ENCODE assay signal across 15 cellular contexts in the genomic region with DNA sequence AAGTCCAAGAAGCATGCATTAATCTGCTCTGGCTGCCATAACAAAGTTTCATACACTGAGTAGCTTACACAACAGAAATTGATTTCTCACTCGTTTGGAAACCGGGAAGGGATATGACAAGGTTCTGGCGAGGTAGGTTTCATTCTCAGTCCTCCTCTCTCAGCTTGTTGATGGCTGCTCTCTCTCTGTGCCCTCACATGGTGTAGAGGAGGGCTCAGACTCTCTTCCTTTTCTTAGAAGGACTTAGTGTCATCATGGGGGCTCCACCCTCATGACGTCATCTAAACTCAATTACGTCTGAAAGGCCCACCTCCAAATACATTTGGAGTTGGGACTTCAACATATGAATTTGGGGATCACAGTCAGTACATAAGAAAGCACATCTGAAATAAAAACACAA. TPM values are rescaled to one million over a fixed set of nuclear protein-coding genes. Genes with fewer than 3 reads are reported as not detected.
A peak's percentile ranks its signal among the peaks of the same experiment; 100 is the strongest.
DNase-seq lines count a peak whose midpoint lies in the region; ATAC-seq and TF ChIP-seq lines count a peak whose summit lies in the region.
"Had no signal": no experiment of that assay in that cellular context is flagged by ENCODE, and none has a peak within 500 bp of the region (broad histone marks: within the 10 kb centered on the region; RNA-seq: fewer than 3 reads in every experiment).

No MANE protein-coding gene starts in this region.

- no peak overlapping the region for H3K4me3 Mint-ChIP-seq in activated T-helper 17 cell treated with anti-CD3 and anti-CD28 coated beads, Interleukin-2, amount 50 U/mL, for 72 hours
- H3K4me3 Mint-ChIP-seq in activated CD8-positive, alpha-beta memory T cell treated with anti-CD3 and anti-CD28 coated beads, Interleukin-2, amount 10 ng/mL, durations not matched to agents 7 days and 5 days, result no peak overlapping the region
- H3K4me3 Mint-ChIP-seq in naive thymus-derived CD8-positive, alpha-beta T cell, result no peak overlapping the region
- H3K4me3 Mint-ChIP-seq: naive B cell had no signal

- DNase-seq in GM13976 (ENCODE audit: low spot score), result peak; percentile 37
- DNase-seq in activated CD8-positive, alpha-beta memory T cell treated with anti-CD3 and anti-CD28 coated beads, Interleukin-2, amount 10 ng/mL, durations not matched to agents 7 days and 5 days, result no peak
- DNase-seq in naive thymus-derived CD8-positive, alpha-beta T cell, result no peak
- DNase-seq in NCI-H2227 treated with DMSO at 0.1 percent for 48 hours (lab: John Stamatoyannopoulos, UW), result no peak
- DNase-seq: effector memory CD4-positive, alpha-beta T cell; left ventricle myocardium superior; NCI-H1694 treated with DMSO at 0.1 percent for 48 hours; PC-9 had no signal

- peaks cover 29% of the 10 kb centered on the region for H3K27me3 Mint-ChIP-seq in activated T-helper 17 cell treated with anti-CD3 and anti-CD28 coated beads, Interleukin-2, amount 50 U/mL, for 72 hours
- peaks cover 14% of the 10 kb centered on the region for H3K27me3 Mint-ChIP-seq in activated CD8-positive, alpha-beta memory T cell treated with anti-CD3 and anti-CD28 coated beads, Interleukin-2, amount 10 ng/mL, durations not matched to agents 7 days and 5 days
- H3K27me3 Mint-ChIP-seq in naive thymus-derived CD8-positive, alpha-beta T cell, result peaks cover 0 to 22% (median 4%) of the 10 kb centered on the region in 5 donors
- H3K27me3 Mint-ChIP-seq: progenitor cell of endocrine pancreas had no signal

- no peak for TF ChIP-seq CTCF in GM13976 (IDR thresholded peaks at IDR 0.05; ENCODE audit: borderline replicate concordance, control extremely low read depth, extremely low read depth, insufficient read depth, missing control alignments)

- H3K4me1 Mint-ChIP-seq in activated T-helper 17 cell treated with anti-CD3 and anti-CD28 coated beads, Interleukin-2, amount 50 U/mL, for 72 hours, result peaks cover 5% of the 10 kb centered on the region
- peaks cover 2% of the 10 kb centered on the region for H3K4me1 Mint-ChIP-seq in activated CD8-positive, alpha-beta memory T cell treated with anti-CD3 and anti-CD28 coated beads, Interleukin-2, amount 10 ng/mL, durations not matched to agents 7 days and 5 days
- no peaks in the 10 kb centered on the region for H3K4me1 Mint-ChIP-seq in naive thymus-derived CD8-positive, alpha-beta T cell

- in situ Hi-C loops in GM13976 (cut with MboI; ENCODE audit: low sequenced_read_pairs, unreplicated experiment), result no loop called here

- POLR2A ChIA-PET in naive thymus-derived CD8-positive, alpha-beta T cell (lab: Charles Lee), result no interaction called here

- ATAC-seq in GM18868 (IDR thresholded peaks at IDR 0.05; ENCODE audit: unreplicated experiment) (peak; percentile 76), HG02884 (IDR thresholded peaks at IDR 0.05; ENCODE audit: unreplicated experiment) (peak; percentile 56), HG03196 (IDR thresholded peaks at IDR 0.05; ENCODE audit: unreplicated experiment) (no peak)
- peak; percentile 74 for ATAC-seq in activated T-helper 17 cell treated with anti-CD3 and anti-CD28 coated beads, Interleukin-2, amount 50 U/mL, for 72 hours (replicated peaks)
- no peak for ATAC-seq in activated CD8-positive, alpha-beta memory T cell treated with anti-CD3 and anti-CD28 coated beads, Interleukin-2, amount 10 ng/mL, durations not matched to agents 7 days and 5 days
- ATAC-seq in naive thymus-derived CD8-positive, alpha-beta T cell, result no peak
- ATAC-seq: left ventricle myocardium superior had no signal

- no peaks in the 10 kb centered on the region for H3K36me3 Mint-ChIP-seq in activated T-helper 17 cell treated with anti-CD3 and anti-CD28 coated beads, Interleukin-2, amount 50 U/mL, for 72 hours (ENCODE audit: low read depth)
- H3K36me3 Mint-ChIP-seq in activated CD8-positive, alpha-beta memory T cell treated with anti-CD3 and anti-CD28 coated beads, Interleukin-2, amount 10 ng/mL, durations not matched to agents 7 days and 5 days, result no peaks in the 10 kb centered on the region
- no peaks in the 10 kb centered on the region for H3K36me3 Mint-ChIP-seq in naive thymus-derived CD8-positive, alpha-beta T cell

- H3K9me3 Mint-ChIP-seq in activated T-helper 17 cell treated with anti-CD3 and anti-CD28 coated beads, Interleukin-2, amount 50 U/mL, for 72 hours, result no peaks in the 10 kb centered on the region
- no peaks in the 10 kb centered on the region for H3K9me3 Mint-ChIP-seq in activated CD8-positive, alpha-beta memory T cell treated with anti-CD3 and anti-CD28 coated beads, Interleukin-2, amount 10 ng/mL, durations not matched to agents 7 days and 5 days (ENCODE audit: low read depth)
- H3K9me3 Mint-ChIP-seq in naive thymus-derived CD8-positive, alpha-beta T cell, result no peaks in the 10 kb centered on the region
- H3K9me3 Mint-ChIP-seq: naive B cell had no signal

- H3K27ac Mint-ChIP-seq in activated T-helper 17 cell treated with anti-CD3 and anti-CD28 coated beads, Interleukin-2, amount 50 U/mL, for 72 hours, result no peak overlapping the region
- H3K27ac Mint-ChIP-seq in activated CD8-positive, alpha-beta memory T cell treated with anti-CD3 and anti-CD28 coated beads, Interleukin-2, amount 10 ng/mL, durations not matched to agents 7 days and 5 days, result no peak overlapping the region
- H3K27ac Mint-ChIP-seq in naive thymus-derived CD8-positive, alpha-beta T cell, result no peak overlapping the region
- H3K27ac Mint-ChIP-seq: progenitor cell of endocrine pancreas had no signal

- CTCF ChIA-PET in activated CD8-positive, alpha-beta memory T cell treated with anti-CD3 and anti-CD28 coated beads, Interleukin-2, amount 10 ng/mL, durations not matched to agents 7 days and 5 days (lab: Charles Lee), result interaction anchor here (1.0 to 1.8 kb wide), 6 partner anchors 100 to 201 kb away, joined by 3 to 7 read pairs (median 3); no protein-coding TSS in a partner anchor

RNA-seq across cellular contexts. Expression of gene GLYATL1, which starts 18.6 kb away (rescaled TPM):
- total RNA-seq in activated T-helper 17 cell treated with anti-CD3 and anti-CD28 coated beads, Interleukin-2, amount 50 U/mL, for 72 hours, result not detected
- total RNA-seq in activated CD8-positive, alpha-beta memory T cell treated with anti-CD3 and anti-CD28 coated beads, Interleukin-2, amount 10 ng/mL, durations not matched to agents 7 days and 5 days, result not detected
- not detected for total RNA-seq in naive thymus-derived CD8-positive, alpha-beta T cell
- polyA plus RNA-seq in naive thymus-derived CD8-positive, alpha-beta T cell, result not detected
- total RNA-seq: left ventricle myocardium superior, NCI-H460, PC-9 had no signal

Comparison
In these comparisons a context has a peak if more than half of its experiments do, and no peak if none do; other contexts are left out.
1. ATAC-seq: peak in GM18868 (single experiment), HG02884 (single experiment) and activated T-helper 17 cell treated with anti-CD3 and anti-CD28 coated beads, Interleukin-2, amount 50 U/mL, for 72 hours (single experiment); none in activated CD8-positive, alpha-beta memory T cell treated with anti-CD3 and anti-CD28 coated beads, Interleukin-2, amount 10 ng/mL, durations not matched to agents 7 days and 5 days (single experiment), naive thymus-derived CD8-positive, alpha-beta T cell (0 of 2) and HG03196 (single experiment).